ENCODE assay signal across 9 cellular contexts in genomic region chr11:67402192-67402839, GRCh38. TPM values are rescaled to one million over a fixed set of nuclear protein-coding genes. Genes with fewer than 3 reads are reported as not detected.
A peak's percentile ranks its signal among the peaks of the same experiment; 100 is the strongest.
DNase-seq lines count a peak whose midpoint lies in the region; ATAC-seq, FAIRE-seq and TF ChIP-seq lines count a peak whose summit lies in the region.
"Not testable (repeated sequence)": the region's sequence is repeated elsewhere in the genome, so short reads cannot be mapped to it uniquely, and the experiment has no call there.
"Had no signal": no experiment of that assay in that cellular context is flagged by ENCODE, and none has a peak within 500 bp of the region (broad histone marks: within the 10 kb centered on the region; RNA-seq: fewer than 3 reads in every experiment).

No MANE protein-coding gene starts in this region.

- peak overlapping the region; percentile 79 to 99 (median 95) for H3K4me3 Mint-ChIP-seq in CD8-positive, alpha-beta memory T cell

- peak overlapping the region; percentile 82 for H3K4me3 ChIP-seq in CD8-positive, alpha-beta memory T cell (ENCODE audit: low read length)
- H3K4me3 ChIP-seq in LNCaP clone FGC (ENCODE audit: low read depth, low read length) = peak overlapping the region; percentile 19; the same call in 1 of the 2 replicates
- H3K4me3 ChIP-seq in SU-DHL-6 (ENCODE audit: insufficient read depth, low read length, poor library complexity, severe bottlenecking) = peak overlapping the region; percentile 48
- peak overlapping the region; percentile 20 for H3K4me3 ChIP-seq in epithelial cell of esophagus (ENCODE audit: low read length)
- H3K4me3 ChIP-seq in left lung = peak overlapping the region in 1 of 2 donors; percentile 98
- H3K4me3 ChIP-seq in pancreas = peak overlapping the region in 2 of 4 donors; percentile 21 to 97
- H3K4me3 ChIP-seq in thymus (ENCODE audit: low read length) = peak overlapping the region; percentile 84

- H3K9me3 ChIP-seq in CD8-positive, alpha-beta memory T cell (ENCODE audit: low read length); SU-DHL-6 (ENCODE audit: insufficient read depth, low read length); left lung; pancreas; thymus (ENCODE audit: control insufficient read depth): not testable (repeated sequence)

- H4K20me1 ChIP-seq in SU-DHL-6 (ENCODE audit: low read depth, low read length) = not testable (repeated sequence)

- H3K4me2 ChIP-seq in SU-DHL-6 (ENCODE audit: low read depth, low read length, poor library complexity, severe bottlenecking) = peak overlapping the region; percentile 83

- POLR2A ChIA-PET in CD8-positive, alpha-beta memory T cell (lab: Charles Lee) = interaction anchor here (0.7 to 5.6 kb wide), 23 partner anchors 10 to 212 kb away, joined by 3 to 203 read pairs (median 8); partner anchors contain the start of genes AIP, ANKRD13D, CORO1B and POLD4

- TF ChIP-seq CTCF in LNCaP clone FGC (IDR thresholded peaks at IDR 0.05; ENCODE audit: control insufficient read depth, extremely low read depth, insufficient read depth); SU-DHL-6 (IDR thresholded peaks at IDR 0.05; ENCODE audit: insufficient read depth, low read length, poor library complexity, severe bottlenecking); epithelial cell of esophagus (IDR thresholded peaks at IDR 0.05; ENCODE audit: insufficient read depth, low read depth, low read length, missing control alignments); left lung (IDR thresholded peaks at IDR 0.05); pancreas (IDR thresholded peaks at IDR 0.05): not testable (repeated sequence)

- peaks cover 6 to 69% (median 9%) of the 10 kb centered on the region in 3 donors for H3K36me3 Mint-ChIP-seq in CD8-positive, alpha-beta memory T cell

- peaks cover 74% of the 10 kb centered on the region for H3K4me1 ChIP-seq in CD8-positive, alpha-beta memory T cell (ENCODE audit: insufficient read depth, low read length)
- H3K4me1 ChIP-seq in left lung (peaks cover 16 to 84% of the 10 kb centered on the region in 2 donors), pancreas (peaks cover 4 to 14% (median 7%) of the 10 kb centered on the region in 3 donors), thymus (ENCODE audit: control insufficient read depth, insufficient read depth, low read length) (peaks cover 46% of the 10 kb centered on the region)

- peak overlapping the region; percentile 73 for H3K27ac ChIP-seq in CD8-positive, alpha-beta memory T cell (ENCODE audit: low read depth, low read length)
- peak overlapping the region; percentile 87 for H3K27ac ChIP-seq in SU-DHL-6 (ENCODE audit: low read depth, low read length)
- H3K27ac ChIP-seq in adipose tissue (ENCODE audit: low read depth, low read length) = peak overlapping the region; percentile 62
- peak overlapping the region; percentile 89 to 96 for H3K27ac ChIP-seq in left lung
- peak overlapping the region; percentile 6 to 88 (median 68) for H3K27ac ChIP-seq in pancreas
- H3K27ac ChIP-seq in thymus (ENCODE audit: low read depth) = peak overlapping the region; percentile 98

- CTCF ChIA-PET in CD8-positive, alpha-beta memory T cell (lab: Charles Lee) = interaction anchor here (1.1 to 7.2 kb wide), 26 partner anchors 10 to 212 kb away, joined by 3 to 108 read pairs (median 6); partner anchors contain the start of genes AIP, ANKRD13D, CARNS1 and CDK2AP2

- H3K9me2 ChIP-seq in SU-DHL-6 (replicated peaks; ENCODE audit: insufficient read depth, low read length) = not testable (repeated sequence)

- DNase-seq in CD8-positive, alpha-beta memory T cell = peak in 1 of 5 donors; percentile 47
- DNase-seq in LNCaP clone FGC (ENCODE audit: low read depth); epithelial cell of esophagus (ENCODE audit: low read depth); left lung: not testable (repeated sequence)
- peak in 1 of 6 donors; percentile 46 for DNase-seq in pancreas

- 48 to 52% (median 51%) methylated on average over 19 of the region's 19 CpGs for WGBS in adipose tissue, 3 donors
- WGBS in pancreas, 2 donors = 53 to 54% methylated on average over 19 of the region's 19 CpGs
- WGBS in thymus = 63% methylated on average over 19 of the region's 19 CpGs

- H3K79me2 ChIP-seq in SU-DHL-6 (ENCODE audit: insufficient read depth, low read length) = peaks cover 15% of the 10 kb centered on the region

- peak overlapping the region; percentile 79 for H3K9ac ChIP-seq in SU-DHL-6 (ENCODE audit: low read length)

- FAIRE-seq in pancreas (lab: Jason Lieb, UNC) = not testable (repeated sequence)

- H3K27ac Mint-ChIP-seq in CD8-positive, alpha-beta memory T cell = peak overlapping the region; percentile 72 to 97 (median 86)

- not testable (repeated sequence) for ATAC-seq in left lung, pancreas

- not testable (repeated sequence) for H2AFZ ChIP-seq in SU-DHL-6 (ENCODE audit: low read depth, low read length, severe bottlenecking)

- H3K9me3 Mint-ChIP-seq in CD8-positive, alpha-beta memory T cell = not testable (repeated sequence)

- peaks cover 31% of the 10 kb centered on the region for H3F3A ChIP-seq in SU-DHL-6 (ENCODE audit: insufficient read depth)

- H3K27me3 ChIP-seq in CD8-positive, alpha-beta memory T cell (ENCODE audit: insufficient read depth, low read length, poor library complexity, severe bottlenecking); SU-DHL-6 (ENCODE audit: low read length); left lung; pancreas; thymus (ENCODE audit: control insufficient read depth, insufficient read depth): not testable (repeated sequence)

- intact Hi-C loops in left lung (cut with DNase I); pancreas (cut with DNase I): not testable (repeated sequence)

- H3K4me1 Mint-ChIP-seq in CD8-positive, alpha-beta memory T cell = peaks cover 41 to 82% (median 55%) of the 10 kb centered on the region in 3 donors

- H3K36me3 ChIP-seq in CD8-positive, alpha-beta memory T cell (ENCODE audit: insufficient read depth, low read length) = peaks cover 35% of the 10 kb centered on the region
- not testable (repeated sequence) for H3K36me3 ChIP-seq in SU-DHL-6 (ENCODE audit: low read length)
- H3K36me3 ChIP-seq in left lung = peaks cover 0 to 32% of the 10 kb centered on the region in 2 donors
- H3K36me3 ChIP-seq in pancreas = peaks cover 3 to 21% (median 4%) of the 10 kb centered on the region in 3 donors
- peaks cover 50% of the 10 kb centered on the region for H3K36me3 ChIP-seq in thymus (ENCODE audit: control insufficient read depth, insufficient read depth)

- H3K27me3 Mint-ChIP-seq in CD8-positive, alpha-beta memory T cell = not testable (repeated sequence)

RNA-seq across cellular contexts. Expression of gene PPP1CA, which starts 0.7 kb away (rescaled TPM):
- 100 to 1,000 TPM; 338 to 357 TPM for total RNA-seq in CD8-positive, alpha-beta memory T cell
- 564 TPM for polyA plus RNA-seq in CD8-positive, alpha-beta memory T cell
- polyA plus RNA-seq in adipose tissue (10 to 100 TPM; 82.3 to 97.8 (median 93.6) TPM), pancreas (10 to 100 TPM; 57.7 to 68.5 TPM), thymus (141 TPM)
- total RNA-seq in left lung (100 to 1,000 TPM; 138 to 173 TPM), pancreas (10 to 100 TPM; 49.0 to 72.8 (median 62.9) TPM)

RNA-seq across cellular contexts. Expression of gene TBC1D10C, which starts 1.6 kb away (rescaled TPM):
- total RNA-seq in CD8-positive, alpha-beta memory T cell = 100 to 1,000 TPM; 102 to 105 TPM
- polyA plus RNA-seq in CD8-positive, alpha-beta memory T cell = 331 TPM
- 1 to 10 TPM; 2.2 to 6.6 (median 2.4) TPM for polyA plus RNA-seq in adipose tissue
- 10 to 100 TPM in 1 of 2 donors, 1 to 10 TPM in 1; 8.0 to 15.5 TPM for total RNA-seq in left lung
- 1 to 10 TPM in 4 of 6 donors, under 1 TPM in 2; 0.05 to 2.9 (median 1.1) TPM for total RNA-seq in pancreas
- polyA plus RNA-seq in pancreas = 1 to 10 TPM; 1.5 to 2.5 TPM
- polyA plus RNA-seq in thymus = 318 TPM
- total RNA-seq: frontal cortex had no signal

RNA-seq across cellular contexts. Expression of gene RAD9A, which starts 10.5 kb away (rescaled TPM):
- 10 to 100 TPM; 36.8 to 38.8 TPM for total RNA-seq in CD8-positive, alpha-beta memory T cell
- 9.4 TPM for polyA plus RNA-seq in CD8-positive, alpha-beta memory T cell
- polyA plus RNA-seq in adipose tissue = 10 to 100 TPM in 2 of 3 donors, 1 to 10 TPM in 1; 9.8 to 15.3 (median 10.2) TPM
- 10 to 100 TPM; 18.4 to 21.5 TPM for total RNA-seq in left lung
- 10 to 100 TPM in 5 of 6 donors, 1 to 10 TPM in 1; 9.4 to 18.0 (median 12.8) TPM for total RNA-seq in pancreas
- 10 to 100 TPM; 39.8 to 45.2 TPM for polyA plus RNA-seq in pancreas
- polyA plus RNA-seq in thymus = 35.2 TPM

RNA-seq across cellular contexts. Expression of gene CARNS1, which starts 13.2 kb away (rescaled TPM):
- total RNA-seq in CD8-positive, alpha-beta memory T cell = 1 to 10 TPM; 2.0 to 2.7 TPM
- 1.8 TPM for polyA plus RNA-seq in CD8-positive, alpha-beta memory T cell
- polyA plus RNA-seq in adipose tissue = 1 to 10 TPM in 2 of 3 donors, under 1 TPM in 1; 0.32 to 2.6 (median 2.1) TPM
- total RNA-seq in left lung = 1 to 10 TPM in 1 of 2 donors, under 1 TPM in 1; 0.71 to 1.2 TPM
- 1 to 10 TPM in 1 of 6 donors, under 1 TPM in 5; 0.39 to 1.1 (median 0.80) TPM for total RNA-seq in pancreas
- 1 to 10 TPM in 1 of 2 donors, under 1 TPM in 1; 0.89 to 2.2 TPM for polyA plus RNA-seq in pancreas
- 1.7 TPM for polyA plus RNA-seq in thymus

RNA-seq across cellular contexts. Expression of gene RPS6KB2, which starts 26.0 kb away (rescaled TPM):
- 10 to 100 TPM; 86.0 to 88.4 TPM for total RNA-seq in CD8-positive, alpha-beta memory T cell
- polyA plus RNA-seq in CD8-positive, alpha-beta memory T cell = 54.0 TPM
- 10 to 100 TPM; 32.7 to 39.5 (median 35.4) TPM for polyA plus RNA-seq in adipose tissue
- total RNA-seq in left lung = 10 to 100 TPM; 37.7 to 44.1 TPM
- 10 to 100 TPM; 17.6 to 29.3 (median 21.7) TPM for total RNA-seq in pancreas
- polyA plus RNA-seq in pancreas = 10 to 100 TPM; 57.4 to 71.6 TPM
- 76.8 TPM for polyA plus RNA-seq in thymus

Comparison
In these comparisons a context has a peak if more than half of its experiments do, and no peak if none do; other contexts are left out.
1. RNA of gene TBC1D10C, which starts 1.6 kb away (polyA plus RNA-seq): 331 TPM in CD8-positive, alpha-beta memory T cell (single experiment) and 318 TPM in thymus (single experiment); 1.5 to 2.5 TPM in pancreas and 2.2 to 6.6 TPM in adipose tissue; every median in the first group is over 10 times any median in the second.
2. Peak in every context shown above with its lines, with median percentiles within 50 percentile points of each other: H3K27ac ChIP-seq.